Comparison of ENCODE assay signal across 8 cellular contexts in the genomic region with DNA sequence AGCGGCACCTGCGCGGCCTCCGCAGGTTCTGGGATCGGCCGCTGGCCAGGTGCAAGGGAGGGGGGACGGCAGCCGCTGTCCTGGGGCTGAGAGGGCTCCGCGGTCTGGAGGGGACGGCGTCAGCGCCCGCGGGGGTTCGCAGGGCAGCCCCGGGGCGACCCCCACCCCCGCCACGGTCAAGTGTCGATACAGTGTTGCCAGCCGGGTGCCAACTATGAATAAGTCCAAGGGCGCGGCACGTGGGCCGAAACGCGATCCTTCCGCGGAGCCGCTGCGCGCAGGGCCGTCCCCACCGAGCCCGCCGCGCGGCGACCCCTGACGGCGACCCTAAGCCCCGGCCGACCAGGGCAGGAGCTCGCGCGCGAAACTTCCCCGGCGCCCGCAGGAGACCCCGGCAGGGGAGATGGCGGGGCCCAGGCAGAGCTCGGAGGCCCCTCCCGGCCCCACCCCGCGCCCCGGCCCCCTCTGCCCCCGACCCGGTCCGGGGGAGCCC. TPM values are rescaled to one million over a fixed set of nuclear protein-coding genes. Genes with fewer than 3 reads are reported as not detected.
DNase-seq lines count a peak whose midpoint lies in the region; ATAC-seq and TF ChIP-seq lines count a peak whose summit lies in the region.
"Had no signal": no experiment of that assay in that cellular context is flagged by ENCODE, and none has a peak within 500 bp of the region (broad histone marks: within the 10 kb centered on the region; RNA-seq: fewer than 3 reads in every experiment).

No MANE protein-coding gene starts in this region.

- peaks cover 8% of the 10 kb centered on the region for H4K20me1 ChIP-seq in neural progenitor cell (ENCODE audit: low read depth)

- H3K27me3 Mint-ChIP-seq in activated CD8-positive, alpha-beta T cell treated with anti-CD3 and anti-CD28 coated beads, Interleukin-2, amount 10 ng/mL, durations not matched to agents 7 days and 5 days (ENCODE audit: low read depth): no peaks in the 10 kb centered on the region
- H3K27me3 Mint-ChIP-seq in neural progenitor cell (ENCODE audit: insufficient read depth, low read depth) (peaks cover 14% of the 10 kb centered on the region), osteocyte (ENCODE audit: unreplicated experiment) (no peaks in the 10 kb centered on the region)
- H3K27me3 Mint-ChIP-seq: activated naive CD8-positive, alpha-beta T cell had no signal

- peak; percentile 37 for ATAC-seq in activated CD8-positive, alpha-beta T cell treated with anti-CD3 and anti-CD28 coated beads, Interleukin-2, amount 10 ng/mL, durations not matched to agents 7 days and 5 days

- no peak for DNase-seq in GM12864 (ENCODE audit: low read depth)
- peak; percentile 34 for DNase-seq in NAMALWA (ENCODE audit: low spot score)
- DNase-seq in activated CD8-positive, alpha-beta T cell treated with anti-CD3 and anti-CD28 coated beads, Interleukin-2, amount 10 ng/mL, durations not matched to agents 7 days and 5 days: peak; percentile 34
- DNase-seq in fibroblast of mammary gland (ENCODE audit: low read depth): peak; percentile 10
- DNase-seq in neural progenitor cell (ENCODE audit: low spot score): peak; percentile 47
- DNase-seq in activated gamma-delta T cell treated with Interleukin-2 at 50 U/mL for 16 hours: no peak
- no peak for DNase-seq in osteocyte (ENCODE audit: extremely low spot score, unreplicated experiment)

- peak overlapping the region; percentile 48 for H3K4me3 Mint-ChIP-seq in activated CD8-positive, alpha-beta T cell treated with anti-CD3 and anti-CD28 coated beads, Interleukin-2, amount 10 ng/mL, durations not matched to agents 7 days and 5 days
- H3K4me3 Mint-ChIP-seq in neural progenitor cell (peak overlapping the region; percentile 82), osteocyte (ENCODE audit: unreplicated experiment) (no peak overlapping the region)

- H3K36me3 Mint-ChIP-seq in activated CD8-positive, alpha-beta T cell treated with anti-CD3 and anti-CD28 coated beads, Interleukin-2, amount 10 ng/mL, durations not matched to agents 7 days and 5 days (ENCODE audit: low read depth): peaks cover 23% of the 10 kb centered on the region
- H3K36me3 Mint-ChIP-seq in neural progenitor cell (peaks cover 12% of the 10 kb centered on the region), osteocyte (ENCODE audit: unreplicated experiment) (peaks cover 7% of the 10 kb centered on the region)

- CTCF ChIA-PET in activated CD8-positive, alpha-beta T cell treated with anti-CD3 and anti-CD28 coated beads, Interleukin-2, amount 10 ng/mL, durations not matched to agents 7 days and 5 days (lab: Charles Lee): interaction anchor here (1.1 to 1.7 kb wide), 4 partner anchors 10 to 74 kb away, joined by 3 to 5 read pairs (median 4); no protein-coding TSS in a partner anchor

- peaks cover 26% of the 10 kb centered on the region for H3F3A ChIP-seq in neural progenitor cell (ENCODE audit: low read depth)

- H3K79me2 ChIP-seq in neural progenitor cell (ENCODE audit: low read depth): no peaks in the 10 kb centered on the region

- peaks cover 62% of the 10 kb centered on the region for H3K27me3 ChIP-seq in neural progenitor cell

- H3K9me3 Mint-ChIP-seq in activated CD8-positive, alpha-beta T cell treated with anti-CD3 and anti-CD28 coated beads, Interleukin-2, amount 10 ng/mL, durations not matched to agents 7 days and 5 days (ENCODE audit: insufficient read depth): no peaks in the 10 kb centered on the region
- no peaks in the 10 kb centered on the region for H3K9me3 Mint-ChIP-seq in neural progenitor cell
- H3K9me3 Mint-ChIP-seq in osteocyte (ENCODE audit: unreplicated experiment): no peaks in the 10 kb centered on the region

- peaks cover 44% of the 10 kb centered on the region for H3K4me1 Mint-ChIP-seq in activated CD8-positive, alpha-beta T cell treated with anti-CD3 and anti-CD28 coated beads, Interleukin-2, amount 10 ng/mL, durations not matched to agents 7 days and 5 days (ENCODE audit: low read depth)
- H3K4me1 Mint-ChIP-seq in neural progenitor cell: peaks cover 33% of the 10 kb centered on the region
- peaks cover 26% of the 10 kb centered on the region for H3K4me1 Mint-ChIP-seq in osteocyte (ENCODE audit: unreplicated experiment)

- no peaks in the 10 kb centered on the region for H3K36me3 ChIP-seq in neural progenitor cell

- H2AFZ ChIP-seq in neural progenitor cell (replicated peaks): peak overlapping the region; percentile 58

- TF ChIP-seq CTCF in GM12864 (IDR thresholded peaks at IDR 0.05; ENCODE audit: low read depth, low read length, missing control alignments) (no peak), fibroblast of mammary gland (conservative IDR thresholded peaks at IDR 0.05; ENCODE audit: control insufficient read depth, insufficient read depth, low read depth, low read length) (no peak), neural progenitor cell (IDR thresholded peaks at IDR 0.05) (peak; percentile 14), osteocyte (IDR thresholded peaks at IDR 0.05) (no peak)

- peak overlapping the region; percentile 89 for H3K4me2 ChIP-seq in neural progenitor cell

- no peak overlapping the region for H3K9ac ChIP-seq in neural progenitor cell

- H3K27ac ChIP-seq in neural progenitor cell: no peak overlapping the region

- peak overlapping the region; percentile 80 for H3K4me3 ChIP-seq in GM12864 (ENCODE audit: low read depth, low read length)
- H3K4me3 ChIP-seq in fibroblast of mammary gland (ENCODE audit: control insufficient read depth, low read depth, low read length): peak overlapping the region; percentile 34
- H3K4me3 ChIP-seq in neural progenitor cell: peak overlapping the region; percentile 61

- no peaks in the 10 kb centered on the region for H3K9me3 ChIP-seq in neural progenitor cell (ENCODE audit: low read depth)

- peaks cover 7% of the 10 kb centered on the region for H3K4me1 ChIP-seq in neural progenitor cell

- no peak overlapping the region for H3K27ac Mint-ChIP-seq in activated CD8-positive, alpha-beta T cell treated with anti-CD3 and anti-CD28 coated beads, Interleukin-2, amount 10 ng/mL, durations not matched to agents 7 days and 5 days
- no peak overlapping the region for H3K27ac Mint-ChIP-seq in neural progenitor cell
- H3K27ac Mint-ChIP-seq in osteocyte (ENCODE audit: unreplicated experiment): no peak overlapping the region

- POLR2A ChIA-PET in activated CD8-positive, alpha-beta T cell treated with anti-CD3 and anti-CD28 coated beads, Interleukin-2, amount 10 ng/mL, durations not matched to agents 7 days and 5 days (lab: Charles Lee): no interaction called here

RNA-seq across cellular contexts. Expression of gene AGPAT3, which starts 0.7 kb away (rescaled TPM):
- 10 to 100 TPM; 70.4 to 72.5 TPM for total RNA-seq in activated CD8-positive, alpha-beta T cell treated with anti-CD3 and anti-CD28 coated beads, Interleukin-2, amount 10 ng/mL, durations not matched to agents 7 days and 5 days
- total RNA-seq in neural progenitor cell (ENCODE audit: low replicate concordance) (7.8 and 8.7 TPM in 2 replicates), osteocyte (62.1 and 63.2 TPM in 2 replicates)

Comparison
In these comparisons a context has a peak if more than half of its experiments do, and no peak if none do; other contexts are left out.
1. DNase-seq: peak in NAMALWA (single experiment), activated CD8-positive, alpha-beta T cell treated with anti-CD3 and anti-CD28 coated beads, Interleukin-2, amount 10 ng/mL, durations not matched to agents 7 days and 5 days (single experiment), fibroblast of mammary gland (single experiment) and neural progenitor cell (single experiment); none in GM12864 (single experiment), activated gamma-delta T cell treated with Interleukin-2 at 50 U/mL for 16 hours (single experiment) and osteocyte (single experiment).
2. Peak in every context shown above with its lines, with median percentiles within 50 percentile points of each other: H3K4me3 ChIP-seq.